Comparison of ENCODE assay signal across 24 cellular contexts in the genomic region with DNA sequence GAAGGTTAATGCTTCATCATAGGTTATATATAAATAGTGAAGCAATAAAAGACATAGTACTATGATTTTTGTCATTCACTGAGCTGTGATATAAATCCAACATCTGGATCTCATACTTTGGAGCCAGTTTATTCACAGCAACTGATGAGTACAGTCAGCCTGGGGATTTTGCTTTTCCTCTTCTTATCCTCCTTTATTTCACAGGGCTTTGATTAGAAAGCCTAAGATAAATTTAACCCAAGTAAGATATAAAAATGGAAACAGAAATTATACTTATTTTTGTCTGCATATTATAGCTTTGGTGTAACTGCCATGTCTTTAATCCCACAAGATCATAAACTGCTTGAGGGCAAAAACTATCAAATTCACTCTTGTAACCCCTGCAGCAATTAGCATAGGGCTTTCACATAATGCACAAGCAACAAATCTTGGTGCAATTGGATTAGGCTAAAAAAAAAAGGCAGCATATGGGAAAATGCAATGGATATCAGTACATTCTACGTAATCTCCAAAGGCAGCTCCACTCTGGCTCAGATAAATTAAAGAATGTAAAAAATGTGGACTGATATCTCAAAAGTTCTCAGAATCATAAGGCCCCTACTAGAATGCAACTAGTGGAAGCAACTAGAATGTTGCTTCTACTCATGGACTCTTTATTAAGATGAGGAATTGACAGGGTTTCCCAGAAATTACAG. TPM values are rescaled to one million over a fixed set of nuclear protein-coding genes. Genes with fewer than 3 reads are reported as not detected.
A peak's percentile ranks its signal among the peaks of the same experiment; 100 is the strongest.
DNase-seq lines count a peak whose midpoint lies in the region; ATAC-seq, FAIRE-seq and TF ChIP-seq lines count a peak whose summit lies in the region.
"Had no signal": no experiment of that assay in that cellular context is flagged by ENCODE, and none has a peak within 500 bp of the region (broad histone marks: within the 10 kb centered on the region; RNA-seq: fewer than 3 reads in every experiment).

No MANE protein-coding gene starts in this region.

- H3K4me1 ChIP-seq in A549 (peaks cover 34% of the 10 kb centered on the region), psoas muscle (peaks cover 41% of the 10 kb centered on the region)
- no peaks in the 10 kb centered on the region for H3K4me1 ChIP-seq in effector memory CD4-positive, alpha-beta T cell (ENCODE audit: control insufficient read depth, insufficient read depth, low read length, poor library complexity, severe bottlenecking)
- H3K4me1 ChIP-seq: right lobe of liver had no signal

- FAIRE-seq in A549 (lab: Jason Lieb, UNC), result no peak
- FAIRE-seq: colon had no signal

- DNase-seq in A549 (ENCODE audit: low read depth in 1 of 2, low spot score in 1 of 2) (no peak), NCI-H82 treated with DMSO at 0.1 percent for 48 hours (lab: John Stamatoyannopoulos, UW; ENCODE audit: unreplicated experiment) (peak; percentile 6), fibroblast of pulmonary artery (ENCODE audit: low read depth) (peak; percentile 48), psoas muscle (no peak), AG08396 (ENCODE audit: low spot score) (no peak), cortex of kidney (lab: John Stamatoyannopoulos, UW) (no peak)
- no peak for DNase-seq in effector memory CD4-positive, alpha-beta T cell
- no peak for DNase-seq in activated CD4-positive, alpha-beta T cell treated with anti-CD3 and anti-CD28 coated beads for 1 hour
- DNase-seq: ACHN; activated CD4-positive, CD25-positive, alpha-beta regulatory T cell; activated CD8-positive, alpha-beta T cell treated with anti-CD3 and anti-CD28 coated beads for 36 hours; activated naive CD4-positive, alpha-beta T cell treated with anti-CD3 and anti-CD28 coated beads, Interleukin-2, amount 10 ng/mL, durations not matched to agents 7 days and 5 days; activated T-cell treated with anti-CD3 and anti-CD28 coated beads, Interleukin-2, amount 50 U/mL, for 48 hours; Kasumi-1; NCI-H1048; NCI-H2029 treated with DMSO at 0.1 percent for 48 hours; NCI-H446 treated with DMSO at 0.1 percent for 48 hours; right lobe of liver; testis had no signal

- no peaks in the 10 kb centered on the region for H3K27me3 ChIP-seq in psoas muscle (ENCODE audit: insufficient read depth in 3 of 3, low read length in 2 of 3)
- H3K27me3 ChIP-seq in effector memory CD4-positive, alpha-beta T cell (replicated peaks; ENCODE audit: control insufficient read depth, insufficient read depth, low read length, poor library complexity, severe bottlenecking), result no peaks in the 10 kb centered on the region
- H3K27me3 ChIP-seq: right lobe of liver, testis had no signal

- peak overlapping the region; percentile 44 to 75; a peak in 5 of 6 replicates for H3K27ac ChIP-seq in A549
- H3K27ac ChIP-seq in psoas muscle, result peak overlapping the region; percentile 77
- H3K27ac ChIP-seq in effector memory CD4-positive, alpha-beta T cell (ENCODE audit: insufficient read depth, low read length, poor library complexity, severe bottlenecking), result no peak overlapping the region
- H3K27ac ChIP-seq: C4-2B, right lobe of liver had no signal

- no peaks in the 10 kb centered on the region for H3K36me3 ChIP-seq in psoas muscle (ENCODE audit: insufficient read depth in 1 of 2, low read depth in 1 of 2)
- no peaks in the 10 kb centered on the region for H3K36me3 ChIP-seq in effector memory CD4-positive, alpha-beta T cell (ENCODE audit: control insufficient read depth, insufficient read depth, low read length)
- H3K36me3 ChIP-seq: right lobe of liver had no signal

- no peaks in the 10 kb centered on the region for H3K9me3 ChIP-seq in A549
- H3K9me3 ChIP-seq in psoas muscle, result no peaks in the 10 kb centered on the region
- H3K9me3 ChIP-seq in effector memory CD4-positive, alpha-beta T cell (ENCODE audit: control insufficient read depth, low read length), result no peaks in the 10 kb centered on the region
- H3K9me3 ChIP-seq: right lobe of liver, testis had no signal

- no peak for TF ChIP-seq RAD21 in A549 (conservative IDR thresholded peaks at IDR 0.05 in 1 of 2, IDR thresholded peaks at IDR 0.05 in 1 of 2)

- TF ChIP-seq POLR2A in A549 (IDR thresholded peaks at IDR 0.05; ENCODE audit: low read length), result no peak

- POLR2A ChIA-PET in A549 (lab: Yijun Ruan, JAX), result no interaction called here

- 86% methylated on average over 1 of the region's 1 CpG for WGBS in A549 (ENCODE audit: missing lambda C conversion rate)
- WGBS in psoas muscle, 3 donors, result 88 to 98% (median 97%) methylated on average over 1 of the region's 1 CpG

- H3K4me2 ChIP-seq in A549, result peak overlapping the region; percentile 41

- ATAC-seq in A549, result no peak
- ATAC-seq in psoas muscle, result peak in 1 of 4 donors; percentile 47
- ATAC-seq: activated CD8-positive, alpha-beta T cell treated with anti-CD3 and anti-CD28 coated beads for 36 hours; HCT116; right lobe of liver; stimulated activated effector memory CD8-positive, alpha-beta T cell treated with anti-CD3 and anti-CD28 coated beads, Interleukin-12 subunit alpha, Interleukin-12 subunit beta, amount 100 ng/mL, for 72 hours had no signal

- H3K4me3 ChIP-seq in A549, result no peak overlapping the region
- H3K4me3 ChIP-seq in fibroblast of pulmonary artery (replicated peaks; ENCODE audit: low read depth, low read length), result no peak overlapping the region
- H3K4me3 ChIP-seq in psoas muscle, result no peak overlapping the region
- H3K4me3 ChIP-seq in effector memory CD4-positive, alpha-beta T cell (ENCODE audit: insufficient read depth, low read depth, low read length, poor library complexity, severe bottlenecking), result no peak overlapping the region
- H3K4me3 ChIP-seq: right lobe of liver, testis had no signal

- no peak for TF ChIP-seq CTCF in A549 (IDR thresholded peaks at IDR 0.05)
- TF ChIP-seq CTCF in fibroblast of pulmonary artery (IDR thresholded peaks at IDR 0.05; ENCODE audit: low read length, missing control alignments), result no peak
- TF ChIP-seq CTCF in psoas muscle (IDR thresholded peaks at IDR 0.05), result no peak

- TF ChIP-seq EP300 in A549 (IDR thresholded peaks at IDR 0.05), result no peak

- CTCF ChIA-PET in A549 (lab: Yijun Ruan, JAX), result interaction anchor here (0.6 to 1.6 kb wide), 7 partner anchors 11 to 169 kb away, joined by 3 to 5 read pairs (median 3); no protein-coding TSS in a partner anchor

- intact Hi-C loops in psoas muscle (cut with DNase I), result loop anchor here (5.0 kb wide), 3 partner anchors 39 to 54 kb away; a partner anchor contains a TSS

TF ChIP-seq in A549, 52 proteins besides CTCF, POLR2A, EP300 and RAD21:
- TF ChIP-seq HDAC2 (IDR thresholded peaks at IDR 0.05) (no peak), SMC3 (IDR thresholded peaks at IDR 0.05) (no peak), HOXB13 (CRISPR knock-in tag; IDR thresholded peaks at IDR 0.05; ENCODE audit: low read depth) (no peak), FOSL2 (IDR thresholded peaks at IDR 0.05) (no peak), FOSL2 (CRISPR knock-in tag; IDR thresholded peaks at IDR 0.05) (no peak), JUNB (IDR thresholded peaks at IDR 0.05) (no peak), FOXS1 (CRISPR knock-in tag; IDR thresholded peaks at IDR 0.05) (no peak), ZFP36 (IDR thresholded peaks at IDR 0.05; ENCODE audit: borderline replicate concordance, partially characterized antibody) (no peak), HOXA7 (CRISPR knock-in tag; IDR thresholded peaks at IDR 0.05) (no peak), CHD2 (IDR thresholded peaks at IDR 0.05; ENCODE audit: low read length, partially characterized antibody) (no peak), NPAS2 (CRISPR knock-in tag; IDR thresholded peaks at IDR 0.05; ENCODE audit: borderline replicate concordance) (no peak), NR3C1 (IDR thresholded peaks at IDR 0.05) (no peak), TFCP2L1 (CRISPR knock-in tag; IDR thresholded peaks at IDR 0.05) (no peak), EHF (CRISPR knock-in tag; IDR thresholded peaks at IDR 0.05) (no peak), HEYL (CRISPR knock-in tag; IDR thresholded peaks at IDR 0.05) (no peak), FOSB (CRISPR knock-in tag; IDR thresholded peaks at IDR 0.05) (no peak), MYC (IDR thresholded peaks at IDR 0.05; ENCODE audit: borderline replicate concordance, low read length) (no peak), ZNF302 (CRISPR knock-in tag; IDR thresholded peaks at IDR 0.05) (no peak), KDM5A (IDR thresholded peaks at IDR 0.05) (no peak), CEBPB (IDR thresholded peaks at IDR 0.05) (no peak)
- TF ChIP-seq, protein P1, sequence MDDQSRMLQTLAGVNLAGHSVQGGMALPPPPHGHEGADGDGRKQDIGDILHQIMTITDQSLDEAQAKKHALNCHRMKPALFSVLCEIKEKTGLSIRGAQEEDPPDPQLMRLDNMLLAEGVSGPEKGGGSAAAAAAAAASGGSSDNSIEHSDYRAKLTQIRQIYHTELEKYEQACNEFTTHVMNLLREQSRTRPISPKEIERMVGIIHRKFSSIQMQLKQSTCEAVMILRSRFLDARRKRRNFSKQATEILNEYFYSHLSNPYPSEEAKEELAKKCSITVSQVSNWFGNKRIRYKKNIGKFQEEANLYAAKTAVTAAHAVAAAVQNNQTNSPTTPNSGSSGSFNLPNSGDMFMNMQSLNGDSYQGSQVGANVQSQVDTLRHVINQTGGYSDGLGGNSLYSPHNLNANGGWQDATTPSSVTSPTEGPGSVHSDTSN (IDR thresholded peaks at IDR 0.05), result no peak

RNA-seq across cellular contexts. Expression of a gene that starts 55.3 kb away (rescaled TPM):
- polyA plus RNA-seq in A549 (2011; rRNA removed) (15.5 and 15.6 TPM in 2 replicates), A549 (2017; fragmentation: RNase III; extraction: RNeasy Plus Mini Kit Qiagen cat#74134 plus additional on column Dnase treatment) (1.7 to 2.3 TPM (median 1.9 TPM) in 3 replicates), psoas muscle (10 to 100 TPM in 2 of 3 donors, 1 to 10 TPM in 1; 2.8 to 32.4 (median 20.1) TPM)
- polyA plus RNA-seq in A549 (2012; cell fraction: cytosol; rRNA removed), result 1.7 and 1.8 TPM in 2 replicates
- 1.9 and 2.6 TPM in 2 replicates for polyA plus RNA-seq in A549 (2012; cell fraction: nucleus; rRNA removed)
- polyA minus RNA-seq in A549 (2011; rRNA and poly(A)+ RNA removed), result 12.0 and 12.9 TPM in 2 replicates
- 100 to 1,000 TPM in 1 of 4 donors, 10 to 100 TPM in 3; 71.5 to 129 (median 87.1) TPM for total RNA-seq in psoas muscle
- total RNA-seq: RPMI7951 had no signal

Comparison
In these comparisons a context has a peak if more than half of its experiments do, and no peak if none do; other contexts are left out.
1. DNase-seq: peak in NCI-H82 treated with DMSO at 0.1 percent for 48 hours (single experiment) and fibroblast of pulmonary artery (single experiment); none in A549 (0 of 2), psoas muscle (0 of 2), effector memory CD4-positive, alpha-beta T cell (0 of 3), AG08396 (single experiment), activated CD4-positive, alpha-beta T cell treated with anti-CD3 and anti-CD28 coated beads for 1 hour (single experiment) and cortex of kidney (single experiment).